8 cellular contexts compared by ENCODE assay signal in the genomic region with DNA sequence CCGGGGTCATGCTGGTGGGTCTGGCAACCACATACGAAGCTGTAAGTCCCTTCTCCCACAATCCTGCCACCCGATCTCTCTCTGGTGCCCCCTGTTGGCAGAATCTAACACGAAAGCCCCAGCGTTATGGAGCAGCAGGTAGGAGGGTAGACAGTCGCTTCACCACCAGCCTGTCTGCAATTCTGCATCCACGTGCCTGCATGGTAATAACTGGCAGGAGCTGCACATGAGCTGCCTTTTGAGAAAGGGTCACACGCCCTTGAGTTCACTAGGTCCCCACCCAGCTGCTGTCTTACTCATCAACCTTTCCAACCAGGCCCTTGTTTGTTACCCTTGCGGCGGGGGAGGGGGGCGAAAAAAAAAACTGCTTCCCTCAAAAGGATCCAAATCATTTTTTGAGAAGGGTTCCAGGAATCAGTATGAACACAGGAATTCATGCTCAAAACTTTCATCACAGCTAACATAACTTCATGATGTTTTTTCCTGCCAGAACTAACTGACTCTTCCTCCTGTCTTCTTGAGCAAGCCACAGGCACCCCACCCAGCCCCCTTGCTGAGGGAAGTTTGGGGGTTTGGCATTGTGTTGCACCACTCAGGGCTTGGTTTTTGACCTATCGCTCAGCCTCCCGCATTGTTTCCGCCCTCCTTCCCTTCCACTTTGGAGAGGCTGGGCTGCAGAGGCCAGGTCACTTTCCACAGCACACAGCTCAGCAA. TPM values are rescaled to one million over a fixed set of nuclear protein-coding genes. Genes with fewer than 3 reads are reported as not detected.
DNase-seq lines count a peak whose midpoint lies in the region; ATAC-seq, FAIRE-seq and TF ChIP-seq lines count a peak whose summit lies in the region.

No MANE protein-coding gene starts in this region.

- H3K4me1 ChIP-seq in HAP-1, result no peaks in the 10 kb centered on the region

- H3K9me3 ChIP-seq in HAP-1, result no peaks in the 10 kb centered on the region

- peak; percentile 20 for TF ChIP-seq CTCF in bronchial epithelial cell (IDR thresholded peaks at IDR 0.05; ENCODE audit: insufficient read depth, low read length, severe bottlenecking)
- peak; percentile 32 for TF ChIP-seq CTCF in kidney epithelial cell (IDR thresholded peaks at IDR 0.05; ENCODE audit: insufficient read depth, low read length, poor library complexity, severe bottlenecking)

- H3K27me3 ChIP-seq in HAP-1 (ENCODE audit: low read depth) (peaks cover 8% of the 10 kb centered on the region), bronchial epithelial cell (ENCODE audit: control insufficient read depth, insufficient read depth, low read length) (no peaks in the 10 kb centered on the region), kidney epithelial cell (ENCODE audit: control insufficient read depth, insufficient read depth, low read length) (no peaks in the 10 kb centered on the region)

- in situ Hi-C loops in HAP-1 (cut with MboI; ENCODE audit: low sequenced_read_pairs), result no loop called here

- no peak overlapping the region for H3K4me3 ChIP-seq in HAP-1
- no peak overlapping the region for H3K4me3 ChIP-seq in bronchial epithelial cell (ENCODE audit: low read depth, low read length)
- H3K4me3 ChIP-seq in kidney epithelial cell (ENCODE audit: low read depth, low read length), result no peak overlapping the region

- FAIRE-seq in bronchial epithelial cell (lab: Jason Lieb, UNC), result no peak
- no peak for FAIRE-seq in frontal cortex (lab: Jason Lieb, UNC)

- DNase-seq in COLO668 (lab: John Stamatoyannopoulos, UW; ENCODE audit: unreplicated experiment) (peak; percentile 45), HAP-1 (ENCODE audit: low spot score in 2 of 2) (peak; percentile 36 to 74), SKM-1 treated with dmso at 0.1 percent for 144 hours (lab: John Stamatoyannopoulos, UW; ENCODE audit: unreplicated experiment) (peak; percentile 73), bronchial epithelial cell (ENCODE audit: low read depth) (no peak), kidney epithelial cell (ENCODE audit: low read depth) (no peak), frontal cortex (ENCODE audit: low spot score in 2 of 2) (no peak)
- DNase-seq in stimulated activated CD4-positive, alpha-beta T cell treated with anti-CD3 and anti-CD28 coated beads, Interleukin-4, amount 100 ng/mL, for 48 hours (ENCODE audit: low read depth in 2 of 2), result peak; percentile 30 to 56

- no peaks in the 10 kb centered on the region for H3K36me3 ChIP-seq in HAP-1 (replicated peaks)
- no peaks in the 10 kb centered on the region for H3K36me3 ChIP-seq in bronchial epithelial cell (ENCODE audit: control insufficient read depth, insufficient read depth, low read length)
- H3K36me3 ChIP-seq in kidney epithelial cell (ENCODE audit: control insufficient read depth, insufficient read depth, low read length), result no peaks in the 10 kb centered on the region

- ATAC-seq in HG03565 (IDR thresholded peaks at IDR 0.05; ENCODE audit: unreplicated experiment), result no peak

RNA-seq across cellular contexts. Expression of gene TMEM252, which starts 19.6 kb away (rescaled TPM):
- not detected in 2 replicates for total RNA-seq in bronchial epithelial cell
- not detected in 2 replicates for total RNA-seq in kidney epithelial cell
- total RNA-seq in frontal cortex, result not detected

Comparison
In these comparisons a context has a peak if more than half of its experiments do, and no peak if none do; other contexts are left out.
1. DNase-seq: peak in COLO668 (single experiment), HAP-1 (2 of 2), SKM-1 treated with dmso at 0.1 percent for 144 hours (single experiment) and stimulated activated CD4-positive, alpha-beta T cell treated with anti-CD3 and anti-CD28 coated beads, Interleukin-4, amount 100 ng/mL, for 48 hours (2 of 2); none in bronchial epithelial cell (single experiment), kidney epithelial cell (single experiment) and frontal cortex (0 of 2).